ENCODE assay signal across 8 cellular contexts in genomic region chr2:76546207-76546606, GRCh38.
"Had no signal": no experiment of that assay in that cellular context is flagged by ENCODE, and none has a peak within 500 bp of the region (broad histone marks: within the 10 kb centered on the region; RNA-seq: fewer than 3 reads in every experiment).

No MANE protein-coding gene starts in this region.

- FAIRE-seq: G401.6, GM12878, GM12891, GM12892, GM18507, GM19239 had no signal

- DNase-seq: GDM1, GF-D8 had no signal

- ATAC-seq: GM12878 had no signal
